1 cellular context compared by ENCODE assay signal in the genomic region with DNA sequence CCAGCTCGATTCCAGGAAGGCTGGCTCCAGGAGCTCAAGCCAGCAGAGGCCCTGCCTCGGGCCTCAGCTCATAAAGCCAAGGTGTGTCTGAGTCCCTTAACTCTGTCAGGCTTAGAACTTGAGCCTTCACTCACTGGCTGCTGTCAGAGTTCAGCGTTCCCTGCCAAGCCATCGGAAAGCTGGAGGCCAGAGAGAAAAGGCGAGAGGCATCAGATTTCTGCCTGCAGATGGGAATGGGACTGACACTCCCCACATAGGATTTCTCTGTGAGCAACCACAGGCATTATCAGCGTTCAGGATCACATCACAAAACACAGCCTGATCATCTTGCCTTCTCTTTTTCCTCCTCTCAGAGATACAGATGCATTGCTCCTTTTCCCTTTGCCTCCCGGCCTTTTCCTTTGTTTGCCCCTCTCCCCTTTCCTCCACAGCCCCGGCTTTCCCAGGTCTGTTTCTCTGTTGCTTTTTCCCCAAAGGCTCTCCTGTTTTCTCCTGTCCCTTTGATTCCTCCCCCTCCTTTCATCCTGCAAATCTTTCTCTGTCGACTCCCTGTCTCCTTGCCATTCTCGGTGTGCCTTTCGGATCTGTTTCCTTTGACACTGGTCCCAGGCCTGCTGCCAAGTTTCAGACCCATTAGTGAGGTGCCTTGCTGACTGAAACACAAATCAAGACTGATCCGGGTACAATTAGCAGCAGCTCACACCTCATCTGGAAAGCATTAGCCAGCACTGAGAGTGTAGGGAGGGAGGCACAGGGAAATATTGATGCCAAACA.
TF ChIP-seq lines count a peak whose summit lies in the region.

No MANE protein-coding gene starts in this region.

TF ChIP-seq in H1, 55 proteins besides CTCF, POLR2A, EP300 and RAD21 (continued from another document):
- TF ChIP-seq SIX5 (IDR thresholded peaks at IDR 0.05; ENCODE audit: low read depth, low read length) (no peak), HDAC2 (IDR thresholded peaks at IDR 0.05; ENCODE audit: borderline replicate concordance in 1 of 2, low read depth in 2 of 2, low read length in 2 of 2) (no peak), RFX5 (IDR thresholded peaks at IDR 0.05; ENCODE audit: borderline replicate concordance, low read depth, low read length) (no peak), GTF2F1 (IDR thresholded peaks at IDR 0.05; ENCODE audit: borderline replicate concordance, low read depth, low read length) (no peak), ASH2L (IDR thresholded peaks at IDR 0.05; ENCODE audit: low read length) (no peak), CEBPB (IDR thresholded peaks at IDR 0.05; ENCODE audit: low read depth, low read length) (no peak), ZNF274 (IDR thresholded peaks at IDR 0.05; ENCODE audit: borderline replicate concordance, extremely low read depth, low read length) (no peak), CREB1 (IDR thresholded peaks at IDR 0.05) (no peak), KDM5A (IDR thresholded peaks at IDR 0.05; ENCODE audit: low read length) (no peak), SP4 (IDR thresholded peaks at IDR 0.05; ENCODE audit: low read length) (no peak)
- TF ChIP-seq, protein P1, sequence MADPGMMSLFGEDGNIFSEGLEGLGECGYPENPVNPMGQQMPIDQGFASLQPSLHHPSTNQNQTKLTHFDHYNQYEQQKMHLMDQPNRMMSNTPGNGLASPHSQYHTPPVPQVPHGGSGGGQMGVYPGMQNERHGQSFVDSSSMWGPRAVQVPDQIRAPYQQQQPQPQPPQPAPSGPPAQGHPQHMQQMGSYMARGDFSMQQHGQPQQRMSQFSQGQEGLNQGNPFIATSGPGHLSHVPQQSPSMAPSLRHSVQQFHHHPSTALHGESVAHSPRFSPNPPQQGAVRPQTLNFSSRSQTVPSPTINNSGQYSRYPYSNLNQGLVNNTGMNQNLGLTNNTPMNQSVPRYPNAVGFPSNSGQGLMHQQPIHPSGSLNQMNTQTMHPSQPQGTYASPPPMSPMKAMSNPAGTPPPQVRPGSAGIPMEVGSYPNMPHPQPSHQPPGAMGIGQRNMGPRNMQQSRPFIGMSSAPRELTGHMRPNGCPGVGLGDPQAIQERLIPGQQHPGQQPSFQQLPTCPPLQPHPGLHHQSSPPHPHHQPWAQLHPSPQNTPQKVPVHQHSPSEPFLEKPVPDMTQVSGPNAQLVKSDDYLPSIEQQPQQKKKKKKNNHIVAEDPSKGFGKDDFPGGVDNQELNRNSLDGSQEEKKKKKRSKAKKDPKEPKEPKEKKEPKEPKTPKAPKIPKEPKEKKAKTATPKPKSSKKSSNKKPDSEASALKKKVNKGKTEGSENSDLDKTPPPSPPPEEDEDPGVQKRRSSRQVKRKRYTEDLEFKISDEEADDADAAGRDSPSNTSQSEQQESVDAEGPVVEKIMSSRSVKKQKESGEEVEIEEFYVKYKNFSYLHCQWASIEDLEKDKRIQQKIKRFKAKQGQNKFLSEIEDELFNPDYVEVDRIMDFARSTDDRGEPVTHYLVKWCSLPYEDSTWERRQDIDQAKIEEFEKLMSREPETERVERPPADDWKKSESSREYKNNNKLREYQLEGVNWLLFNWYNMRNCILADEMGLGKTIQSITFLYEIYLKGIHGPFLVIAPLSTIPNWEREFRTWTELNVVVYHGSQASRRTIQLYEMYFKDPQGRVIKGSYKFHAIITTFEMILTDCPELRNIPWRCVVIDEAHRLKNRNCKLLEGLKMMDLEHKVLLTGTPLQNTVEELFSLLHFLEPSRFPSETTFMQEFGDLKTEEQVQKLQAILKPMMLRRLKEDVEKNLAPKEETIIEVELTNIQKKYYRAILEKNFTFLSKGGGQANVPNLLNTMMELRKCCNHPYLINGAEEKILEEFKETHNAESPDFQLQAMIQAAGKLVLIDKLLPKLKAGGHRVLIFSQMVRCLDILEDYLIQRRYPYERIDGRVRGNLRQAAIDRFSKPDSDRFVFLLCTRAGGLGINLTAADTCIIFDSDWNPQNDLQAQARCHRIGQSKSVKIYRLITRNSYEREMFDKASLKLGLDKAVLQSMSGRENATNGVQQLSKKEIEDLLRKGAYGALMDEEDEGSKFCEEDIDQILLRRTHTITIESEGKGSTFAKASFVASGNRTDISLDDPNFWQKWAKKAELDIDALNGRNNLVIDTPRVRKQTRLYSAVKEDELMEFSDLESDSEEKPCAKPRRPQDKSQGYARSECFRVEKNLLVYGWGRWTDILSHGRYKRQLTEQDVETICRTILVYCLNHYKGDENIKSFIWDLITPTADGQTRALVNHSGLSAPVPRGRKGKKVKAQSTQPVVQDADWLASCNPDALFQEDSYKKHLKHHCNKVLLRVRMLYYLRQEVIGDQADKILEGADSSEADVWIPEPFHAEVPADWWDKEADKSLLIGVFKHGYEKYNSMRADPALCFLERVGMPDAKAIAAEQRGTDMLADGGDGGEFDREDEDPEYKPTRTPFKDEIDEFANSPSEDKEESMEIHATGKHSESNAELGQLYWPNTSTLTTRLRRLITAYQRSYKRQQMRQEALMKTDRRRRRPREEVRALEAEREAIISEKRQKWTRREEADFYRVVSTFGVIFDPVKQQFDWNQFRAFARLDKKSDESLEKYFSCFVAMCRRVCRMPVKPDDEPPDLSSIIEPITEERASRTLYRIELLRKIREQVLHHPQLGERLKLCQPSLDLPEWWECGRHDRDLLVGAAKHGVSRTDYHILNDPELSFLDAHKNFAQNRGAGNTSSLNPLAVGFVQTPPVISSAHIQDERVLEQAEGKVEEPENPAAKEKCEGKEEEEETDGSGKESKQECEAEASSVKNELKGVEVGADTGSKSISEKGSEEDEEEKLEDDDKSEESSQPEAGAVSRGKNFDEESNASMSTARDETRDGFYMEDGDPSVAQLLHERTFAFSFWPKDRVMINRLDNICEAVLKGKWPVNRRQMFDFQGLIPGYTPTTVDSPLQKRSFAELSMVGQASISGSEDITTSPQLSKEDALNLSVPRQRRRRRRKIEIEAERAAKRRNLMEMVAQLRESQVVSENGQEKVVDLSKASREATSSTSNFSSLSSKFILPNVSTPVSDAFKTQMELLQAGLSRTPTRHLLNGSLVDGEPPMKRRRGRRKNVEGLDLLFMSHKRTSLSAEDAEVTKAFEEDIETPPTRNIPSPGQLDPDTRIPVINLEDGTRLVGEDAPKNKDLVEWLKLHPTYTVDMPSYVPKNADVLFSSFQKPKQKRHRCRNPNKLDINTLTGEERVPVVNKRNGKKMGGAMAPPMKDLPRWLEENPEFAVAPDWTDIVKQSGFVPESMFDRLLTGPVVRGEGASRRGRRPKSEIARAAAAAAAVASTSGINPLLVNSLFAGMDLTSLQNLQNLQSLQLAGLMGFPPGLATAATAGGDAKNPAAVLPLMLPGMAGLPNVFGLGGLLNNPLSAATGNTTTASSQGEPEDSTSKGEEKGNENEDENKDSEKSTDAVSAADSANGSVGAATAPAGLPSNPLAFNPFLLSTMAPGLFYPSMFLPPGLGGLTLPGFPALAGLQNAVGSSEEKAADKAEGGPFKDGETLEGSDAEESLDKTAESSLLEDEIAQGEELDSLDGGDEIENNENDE (IDR thresholded peaks at IDR 0.05; ENCODE audit: insufficient replicate concordance, low read length): no peak
TF ChIP-seq in H1: peak in this region for 0.
